In the genomic region with DNA sequence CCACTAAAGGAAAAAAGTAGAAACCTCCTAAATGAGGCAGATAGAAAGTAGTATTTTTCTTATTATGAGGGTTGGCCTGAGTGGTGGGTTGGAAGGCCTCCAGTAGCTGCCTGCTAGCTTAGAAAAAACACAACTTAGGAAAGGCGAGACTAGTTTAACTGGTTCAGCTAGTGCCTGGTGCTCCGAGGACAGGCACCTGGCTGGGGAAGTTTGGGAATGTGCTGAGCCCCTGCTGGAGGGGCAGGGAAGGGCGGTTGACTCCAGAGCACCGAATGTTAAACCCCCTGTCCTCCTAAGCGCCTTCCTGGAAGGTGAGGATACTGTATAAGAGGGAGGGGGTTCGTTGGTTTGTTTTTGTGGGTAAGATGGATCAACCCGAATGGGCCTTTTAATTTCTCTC, we compare ENCODE assay signal across 9 cellular contexts. TPM values are rescaled to one million over a fixed set of nuclear protein-coding genes. Genes with fewer than 3 reads are reported as not detected.
DNase-seq lines count a peak whose midpoint lies in the region; ATAC-seq, FAIRE-seq and TF ChIP-seq lines count a peak whose summit lies in the region.
"Had no signal": no experiment of that assay in that cellular context is flagged by ENCODE, and none has a peak within 500 bp of the region (broad histone marks: within the 10 kb centered on the region; RNA-seq: fewer than 3 reads in every experiment).

No MANE protein-coding gene starts in this region.

- WGBS in mesendoderm (ENCODE audit: extremely low coverage, insufficient coverage, low lambda C conversion rate), result no CpG with 5 or more reads among the region's 7 CpGs
- WGBS in heart right ventricle, 2 donors, result 87 to 92% methylated on average over 7 of the region's 7 CpGs

- H3K27me3 Mint-ChIP-seq in GM23338 (ENCODE audit: insufficient read depth, low read depth, poor library complexity) (peaks cover 19% of the 10 kb centered on the region), brain (no peaks in the 10 kb centered on the region)

- H3K4me1 ChIP-seq in GM23338 (ENCODE audit: insufficient read depth), result peaks cover 46% of the 10 kb centered on the region
- H3K4me1 ChIP-seq in mesendoderm (ENCODE audit: control insufficient read depth, low read depth, low read length), result peaks cover 8% of the 10 kb centered on the region
- H3K4me1 ChIP-seq in heart right ventricle, result peaks cover 20 to 58% (median 35%) of the 10 kb centered on the region in 9 donors

- CTCF ChIA-PET in BJ (lab: Yijun Ruan, JAX), result interaction anchor here (1.0 to 2.6 kb wide), 3 partner anchors 9 to 99 kb away, joined by 4 to 8 read pairs (median 5); a partner anchor contains a TSS

- no peak overlapping the region for H3K18ac ChIP-seq in mesendoderm (ENCODE audit: low read length)

- H2BK5ac ChIP-seq in mesendoderm (ENCODE audit: low read length), result no peak overlapping the region

- H3K36me3 ChIP-seq in BJ (ENCODE audit: control insufficient read depth, insufficient read depth, low read length) (peaks cover 2% of the 10 kb centered on the region), GM23338 (ENCODE audit: insufficient read depth) (no peaks in the 10 kb centered on the region), mesendoderm (ENCODE audit: control insufficient read depth, insufficient read depth, low read length) (no peaks in the 10 kb centered on the region), heart right ventricle (peaks cover 0 to 31% (median 4%) of the 10 kb centered on the region in 9 donors)

- peak overlapping the region; percentile 31 for H3K4me2 ChIP-seq in GM23338
- H3K4me2 ChIP-seq in mesendoderm (ENCODE audit: low read length), result no peak overlapping the region

- H3K27me3 ChIP-seq in BJ (ENCODE audit: control insufficient read depth, insufficient read depth, low read length) (no peaks in the 10 kb centered on the region), GM23338 (ENCODE audit: insufficient read depth) (no peaks in the 10 kb centered on the region), mesendoderm (ENCODE audit: insufficient read depth, low read length, poor library complexity) (no peaks in the 10 kb centered on the region), heart right ventricle (no peaks in the 10 kb centered on the region)

- H3K56ac ChIP-seq in mesendoderm (ENCODE audit: low read length), result no peak overlapping the region

- TF ChIP-seq CTCF in BJ (IDR thresholded peaks at IDR 0.05; ENCODE audit: insufficient read depth, low read depth, low read length) (peak; percentile 46), GM23338 (conservative IDR thresholded peaks at IDR 0.05; ENCODE audit: low read depth in 2 of 2) (peak; percentile 47 to 59), brain (conservative IDR thresholded peaks at IDR 0.05) (peak in 1 of 2 experiments; percentile 19), heart right ventricle (IDR thresholded peaks at IDR 0.05) (peak in 1 of 9 donors; percentile 13)

- intact Hi-C loops in heart right ventricle (cut with DNase I), result no loop called here

- no peaks in the 10 kb centered on the region for H3K9me3 ChIP-seq in heart right ventricle

- no peak overlapping the region for H2AK5ac ChIP-seq in mesendoderm (ENCODE audit: low read length)

- H4K20me1 ChIP-seq in GM23338 (replicated peaks; ENCODE audit: insufficient read depth), result peaks cover 3% of the 10 kb centered on the region; the same call in 1 of the 2 replicates

- H3K9ac ChIP-seq in mesendoderm (ENCODE audit: low read length), result no peak overlapping the region

- H2BK15ac ChIP-seq in mesendoderm (replicated peaks; ENCODE audit: low read depth), result no peak overlapping the region

- H3K4me3 ChIP-seq in BJ (ENCODE audit: low read depth, low read length) (no peak overlapping the region), GM23338 (no peak overlapping the region), mesendoderm (ENCODE audit: low read length) (no peak overlapping the region), heart right ventricle (no peak overlapping the region)

- no peaks in the 10 kb centered on the region for H3K9me3 Mint-ChIP-seq in GM23338
- no peaks in the 10 kb centered on the region for H3K9me3 Mint-ChIP-seq in brain

- no peak overlapping the region for H3K4ac ChIP-seq in mesendoderm (ENCODE audit: low read depth, low read length)

- H2AFZ ChIP-seq in GM23338, result no peak overlapping the region

- H3K27ac Mint-ChIP-seq in GM23338 (peak overlapping the region; percentile 71; the same call in 1 of the 2 replicates), brain (peak overlapping the region; percentile 21 to 65 (median 45))

- no peak overlapping the region for H3K23ac ChIP-seq in mesendoderm (ENCODE audit: low read length)

- no peak overlapping the region for H4K8ac ChIP-seq in mesendoderm (ENCODE audit: low read depth, low read length)

- H3K4me3 Mint-ChIP-seq in GM23338, result peak overlapping the region; percentile 17; the same call in 2 of the 3 replicates
- H3K4me3 Mint-ChIP-seq in brain, result no peak overlapping the region

- H3K79me2 ChIP-seq in GM23338 (replicated peaks; ENCODE audit: insufficient read depth) (peaks cover 18% of the 10 kb centered on the region), mesendoderm (ENCODE audit: control insufficient read depth, insufficient read depth, low read length) (no peaks in the 10 kb centered on the region)

- H3K79me1 ChIP-seq in mesendoderm (ENCODE audit: low read length), result peaks cover 8% of the 10 kb centered on the region

- DNase-seq in BJ (ENCODE audit: low read depth), result no peak
- peak; percentile 94 for DNase-seq in GM23338 (ENCODE audit: low spot score)
- peak; percentile 90 for DNase-seq in mesendoderm
- no peak for DNase-seq in NCI-H1436 (lab: John Stamatoyannopoulos, UW)
- no peak for DNase-seq in heart right ventricle
- DNase-seq in HTR-8/SVneo (ENCODE audit: insufficient read length, low spot score), result no peak

- H3F3A ChIP-seq in GM23338 (replicated peaks; ENCODE audit: low read depth), result peaks cover 2% of the 10 kb centered on the region; the same call in 1 of the 2 replicates

- H4K5ac ChIP-seq in mesendoderm (ENCODE audit: low read length), result no peak overlapping the region

- no peak overlapping the region for H2BK120ac ChIP-seq in mesendoderm (ENCODE audit: low read depth, low read length)

- POLR2A ChIA-PET in BJ (lab: Charles Lee), result no interaction called here

- ATAC-seq in GM23338, result peak; percentile 81
- ATAC-seq in GM21515 (IDR thresholded peaks at IDR 0.05; ENCODE audit: unreplicated experiment), result no peak
- ATAC-seq in heart right ventricle, result no peak

- no peaks in the 10 kb centered on the region for H3K9me2 ChIP-seq in GM23338 (ENCODE audit: insufficient read depth)

- H3K36me3 Mint-ChIP-seq in GM23338 (ENCODE audit: low read depth) (peaks cover 2% of the 10 kb centered on the region; the same call in 1 of the 3 replicates), brain (peaks cover 15% of the 10 kb centered on the region)

- FAIRE-seq in HTR-8/SVneo (lab: Jason Lieb, UNC), result no peak
- FAIRE-seq: frontal cortex had no signal

- H3K4me1 Mint-ChIP-seq in GM23338 (peaks cover 66% of the 10 kb centered on the region), brain (peaks cover 46% of the 10 kb centered on the region)

- peak overlapping the region; percentile 62 for H3K27ac ChIP-seq in GM23338 (ENCODE audit: low read depth)
- H3K27ac ChIP-seq in mesendoderm (ENCODE audit: low read depth, low read length), result no peak overlapping the region
- H3K27ac ChIP-seq in heart right ventricle, result no peak overlapping the region

TF ChIP-seq in GM23338, 12 proteins besides CTCF, POLR2A, EP300 and RAD21 (continues in another document):
- TF ChIP-seq ZNF114 (CRISPR knock-in tag; IDR thresholded peaks at IDR 0.05) (no peak), EZH2phosphoT487 (IDR thresholded peaks at IDR 0.05; ENCODE audit: unreplicated experiment) (no peak), STAT1 (IDR thresholded peaks at IDR 0.05; ENCODE audit: unreplicated experiment) (no peak)
- TF ChIP-seq, protein P1, sequence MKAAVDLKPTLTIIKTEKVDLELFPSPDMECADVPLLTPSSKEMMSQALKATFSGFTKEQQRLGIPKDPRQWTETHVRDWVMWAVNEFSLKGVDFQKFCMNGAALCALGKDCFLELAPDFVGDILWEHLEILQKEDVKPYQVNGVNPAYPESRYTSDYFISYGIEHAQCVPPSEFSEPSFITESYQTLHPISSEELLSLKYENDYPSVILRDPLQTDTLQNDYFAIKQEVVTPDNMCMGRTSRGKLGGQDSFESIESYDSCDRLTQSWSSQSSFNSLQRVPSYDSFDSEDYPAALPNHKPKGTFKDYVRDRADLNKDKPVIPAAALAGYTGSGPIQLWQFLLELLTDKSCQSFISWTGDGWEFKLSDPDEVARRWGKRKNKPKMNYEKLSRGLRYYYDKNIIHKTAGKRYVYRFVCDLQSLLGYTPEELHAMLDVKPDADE (IDR thresholded peaks at IDR 0.05), result no peak

RNA-seq across cellular contexts. Expression of a gene that starts 19.9 kb away (rescaled TPM):
- polyA plus RNA-seq in BJ (2011; rRNA removed) (0.60 and 0.71 TPM in 2 replicates), GM23338 (2016; fragmentation: Nextera tagmentation; extraction: Ambion mirVana) (3.9 and 5.0 TPM in 2 replicates), brain (ENCODE audit: insufficient read depth, low read depth, low replicate concordance) (9.0 TPM), heart right ventricle (10 to 100 TPM; 60.7 to 69.5 TPM)
- polyA minus RNA-seq in BJ (2011; rRNA and poly(A)+ RNA removed), result 0.31 and 0.71 TPM in 2 replicates
- total RNA-seq in GM23338 (2014; rRNA removed; shearing (Covaris generic)), result 7.7 and 10.6 TPM in 2 replicates
- 0.32 TPM for polyA plus RNA-seq in mesendoderm (2013, experiment 1 of 2)
- polyA plus RNA-seq in mesendoderm (2013, experiment 2 of 2), result 0.35 TPM
- 100 to 1,000 TPM in 3 of 10 donors, 10 to 100 TPM in 7; 69.7 to 135 (median 94.9) TPM for total RNA-seq in heart right ventricle

RNA-seq across cellular contexts. Expression of a gene that starts 51.6 kb away (rescaled TPM):
- polyA plus RNA-seq in BJ (2011; rRNA removed) (3.4 and 5.7 TPM in 2 replicates), GM23338 (2016; fragmentation: Nextera tagmentation; extraction: Ambion mirVana) (4.1 and 4.8 TPM in 2 replicates), brain (ENCODE audit: insufficient read depth, low read depth, low replicate concordance) (17.3 TPM), heart right ventricle (1 to 10 TPM; 3.0 to 4.7 TPM)
- polyA minus RNA-seq in BJ (2011; rRNA and poly(A)+ RNA removed), result 3.7 and 5.1 TPM in 2 replicates
- 12.5 and 13.4 TPM in 2 replicates for total RNA-seq in GM23338 (2014; rRNA removed; shearing (Covaris generic))
- 5.9 TPM for polyA plus RNA-seq in mesendoderm (2013, experiment 1 of 2)
- polyA plus RNA-seq in mesendoderm (2013, experiment 2 of 2), result 5.5 TPM
- total RNA-seq in heart right ventricle, result 10 to 100 TPM in 2 of 10 donors, 1 to 10 TPM in 8; 4.2 to 11.5 (median 7.0) TPM

Comparison
In these comparisons a context has a peak if more than half of its experiments do, and no peak if none do; other contexts are left out.
1. DNase-seq: peak in GM23338 (single experiment) and mesendoderm (single experiment); none in BJ (single experiment), NCI-H1436 (single experiment), heart right ventricle (0 of 2) and HTR-8/SVneo (single experiment).